ENCODE assay signal across 25 cellular contexts in genomic region chr2:4217737-4218136, GRCh38.
"Had no signal": no experiment of that assay in that cellular context is flagged by ENCODE, and none has a peak within 500 bp of the region (broad histone marks: within the 10 kb centered on the region; RNA-seq: fewer than 3 reads in every experiment).

No MANE protein-coding gene starts in this region.

- H3K4me1 Mint-ChIP-seq: mesothelial cell of epicardium, naive B cell had no signal

- H3K4me3 ChIP-seq: coronary artery, dorsolateral prefrontal cortex, esophagus squamous epithelium, gastrocnemius medialis, heart right ventricle, left lung, lower lobe of right lung, mucosa of descending colon had no signal

- H3K4me1 ChIP-seq: esophagus squamous epithelium, gastrocnemius medialis, heart right ventricle, left lung, lower lobe of right lung had no signal

- H3K4me3 Mint-ChIP-seq: mesothelial cell of epicardium, naive B cell had no signal

- FAIRE-seq: colon, endothelial cell of umbilical vein, islet of Langerhans, keratinocyte had no signal

- H3K27ac Mint-ChIP-seq: mesothelial cell of epicardium, naive B cell had no signal

- ATAC-seq: gastrocnemius medialis, heart right ventricle, left cardiac atrium, left lung, left ventricle myocardium superior, lower lobe of right lung, mucosa of descending colon had no signal

- H3K9me3 ChIP-seq: esophagus squamous epithelium, gastrocnemius medialis, lower lobe of right lung had no signal

- H3K27me3 ChIP-seq: esophagus squamous epithelium, gastrocnemius medialis, heart right ventricle, left lung had no signal

- H3K36me3 Mint-ChIP-seq: mesothelial cell of epicardium, naive B cell had no signal

- H3K27ac ChIP-seq: coronary artery, dorsolateral prefrontal cortex, esophagus squamous epithelium, gastrocnemius medialis, heart right ventricle, left lung, lower lobe of right lung had no signal

- DNase-seq: dermis blood vessel endothelial cell; dorsolateral prefrontal cortex; effector CD4-positive, alpha-beta T cell; effector memory CD4-positive, alpha-beta T cell; esophagus squamous epithelium; foreskin fibroblast; foreskin melanocyte; gastrocnemius medialis; glutamatergic neuron; head of caudate nucleus; heart right ventricle; hippocampal formation; left cardiac atrium; left lung; left ventricle myocardium superior; lower lobe of right lung; mesenchymal stem cell; mucosa of descending colon; naive B cell had no signal

- H3K36me3 ChIP-seq: esophagus squamous epithelium, gastrocnemius medialis, heart right ventricle, left lung, lower lobe of right lung had no signal
